In the genomic region with DNA sequence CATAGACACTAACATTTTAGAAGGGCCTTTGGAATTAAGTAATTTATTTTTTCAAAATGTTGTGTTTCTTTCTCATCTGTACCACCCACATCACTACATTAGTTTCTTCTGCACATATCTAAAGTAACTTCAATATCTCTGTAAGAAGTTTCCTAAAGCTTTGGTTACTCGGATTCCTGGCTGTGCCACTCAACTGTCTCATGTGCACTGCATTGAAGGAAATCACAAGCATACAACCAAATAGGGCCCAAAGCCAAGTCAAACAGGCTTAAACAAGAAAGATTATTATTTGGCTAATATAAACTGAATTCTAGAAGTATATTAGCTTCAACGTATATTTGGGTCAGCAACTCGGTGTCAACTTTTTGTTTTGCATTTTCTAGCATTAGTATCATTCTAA, we compare ENCODE assay signal across 17 cellular contexts.
DNase-seq lines count a peak whose midpoint lies in the region; FAIRE-seq and TF ChIP-seq lines count a peak whose summit lies in the region.
"Had no signal": no experiment of that assay in that cellular context is flagged by ENCODE, and none has a peak within 500 bp of the region (broad histone marks: within the 10 kb centered on the region; RNA-seq: fewer than 3 reads in every experiment).

No MANE protein-coding gene starts in this region.

- H3K4me1 Mint-ChIP-seq in neural progenitor cell: no peaks in the 10 kb centered on the region
- H3K4me1 Mint-ChIP-seq: CD14-positive monocyte had no signal

- no peaks in the 10 kb centered on the region for H3K9me3 Mint-ChIP-seq in neural progenitor cell

- FAIRE-seq in endothelial cell of umbilical vein (lab: Jason Lieb, UNC): no peak
- FAIRE-seq: D721Med, GM12892, HepG2 had no signal

- H3K9me3 ChIP-seq in HUES6 (ENCODE audit: control insufficient read depth, insufficient read depth, low read depth, low read length) (no peaks in the 10 kb centered on the region; the same call in 1 of the 2 replicates), endothelial cell of umbilical vein (replicated peaks; ENCODE audit: control insufficient read depth, insufficient read depth, low read length) (no peaks in the 10 kb centered on the region), neural progenitor cell (ENCODE audit: low read depth) (no peaks in the 10 kb centered on the region)

- H4K20me1 ChIP-seq in endothelial cell of umbilical vein (replicated peaks; ENCODE audit: control insufficient read depth, extremely low read depth, insufficient read depth, low read length) (no peaks in the 10 kb centered on the region), neural progenitor cell (ENCODE audit: low read depth) (no peaks in the 10 kb centered on the region)

- TF ChIP-seq POLR2A in endothelial cell of umbilical vein (IDR thresholded peaks at IDR 0.05; ENCODE audit: low read depth, low read length): no peak

- H3K9ac ChIP-seq in HUES6 (ENCODE audit: low read length): peak overlapping the region; percentile 21
- H3K9ac ChIP-seq in endothelial cell of umbilical vein (replicated peaks; ENCODE audit: extremely low read depth, insufficient read depth, low read length): no peak overlapping the region
- H3K9ac ChIP-seq in neural progenitor cell: no peak overlapping the region

- no peaks in the 10 kb centered on the region for H3K36me3 Mint-ChIP-seq in neural progenitor cell
- H3K36me3 Mint-ChIP-seq: CD14-positive monocyte; CD8-positive, alpha-beta T cell had no signal

- no peaks in the 10 kb centered on the region for H3K79me2 ChIP-seq in endothelial cell of umbilical vein (ENCODE audit: control insufficient read depth, insufficient read depth, low read length)
- no peaks in the 10 kb centered on the region for H3K79me2 ChIP-seq in neural progenitor cell (ENCODE audit: low read depth)

- peak; percentile 30 for DNase-seq in NCI-H748 (lab: John Stamatoyannopoulos, UW; ENCODE audit: unreplicated experiment)
- DNase-seq in endothelial cell of umbilical vein (ENCODE audit: low read depth, low spot score): peak; percentile 29
- DNase-seq in neural progenitor cell (ENCODE audit: low spot score): no peak
- DNase-seq in NAMALWA (ENCODE audit: low spot score): no peak
- DNase-seq in stimulated activated naive CD4-positive, alpha-beta T cell treated with Interleukin-2 at 50 U/mL for 16 hours (lab: John Stamatoyannopoulos, UW): no peak
- DNase-seq in globus pallidus (ENCODE audit: low spot score): no peak
- no peak for DNase-seq in putamen (ENCODE audit: low spot score)
- DNase-seq: CD8-positive, alpha-beta T cell; DND-41; GDM1; HCEC 1CT; HFFc6 had no signal

- H3K9me1 ChIP-seq in endothelial cell of umbilical vein (replicated peaks; ENCODE audit: control insufficient read depth, extremely low read depth, insufficient read depth, low read length): no peaks in the 10 kb centered on the region

- CTCF ChIA-PET in endothelial cell of umbilical vein (lab: Charles Lee): no interaction called here

- H3K27ac Mint-ChIP-seq in neural progenitor cell: no peak overlapping the region
- H3K27ac Mint-ChIP-seq: CD14-positive monocyte; CD8-positive, alpha-beta T cell; HFFc6 had no signal

- H2AFZ ChIP-seq in endothelial cell of umbilical vein (ENCODE audit: low read depth, low read length) (no peak overlapping the region), neural progenitor cell (replicated peaks) (peak overlapping the region; percentile 15)

- H3K27me3 Mint-ChIP-seq in neural progenitor cell (ENCODE audit: insufficient read depth, low read depth): peaks cover 3% of the 10 kb centered on the region

- H3F3A ChIP-seq in neural progenitor cell (ENCODE audit: low read depth): no peaks in the 10 kb centered on the region

- POLR2A ChIA-PET in endothelial cell of umbilical vein (lab: Charles Lee): no interaction called here

- intact Hi-C loops in endothelial cell of umbilical vein (cut with micrococcal nuclease): no loop called here

- H3K27me3 ChIP-seq in HUES6 (ENCODE audit: control insufficient read depth, insufficient read depth, low read length) (no peaks in the 10 kb centered on the region), endothelial cell of umbilical vein (ENCODE audit: control insufficient read depth in 2 of 2, insufficient read depth in 2 of 2, low read length in 2 of 2) (no peaks in the 10 kb centered on the region), neural progenitor cell (no peaks in the 10 kb centered on the region)

- H3K4me3 ChIP-seq in HUES6 (ENCODE audit: low read depth, low read length): no peak overlapping the region
- H3K4me3 ChIP-seq in endothelial cell of umbilical vein (replicated peaks in 1 of 3; ENCODE audit: insufficient read depth in 1 of 3, low read depth in 1 of 3, low read length in 3 of 3): no peak overlapping the region
- no peak overlapping the region for H3K4me3 ChIP-seq in neural progenitor cell

- no peak overlapping the region for H3K4me3 Mint-ChIP-seq in neural progenitor cell
- H3K4me3 Mint-ChIP-seq: CD14-positive monocyte; CD8-positive, alpha-beta T cell; HFFc6 had no signal

- TF ChIP-seq CTCF in endothelial cell of umbilical vein (IDR thresholded peaks at IDR 0.05; ENCODE audit: extremely low read depth in 1 of 2, insufficient read depth in 1 of 2, low read depth in 1 of 2, low read length in 2 of 2): no peak
- no peak for TF ChIP-seq CTCF in neural progenitor cell (IDR thresholded peaks at IDR 0.05)

- BruUV-seq in endothelial cell of umbilical vein (replicated peaks; lab: Mats Ljungman, UMichigan): no TSS peak

- H3K27ac ChIP-seq in HUES6 (ENCODE audit: low read depth, low read length) (peak overlapping the region; percentile 66; the same call in 1 of the 2 replicates), endothelial cell of umbilical vein (ENCODE audit: insufficient read depth, low read depth, low read length) (no peak overlapping the region), neural progenitor cell (no peak overlapping the region)

- dilution Hi-C loops in endothelial cell of umbilical vein (cut with MboI; ENCODE audit: extremely low pct_ligation_motif_present, low sequenced_read_pairs): no loop called here

- H3K36me3 ChIP-seq in HUES6 (ENCODE audit: control insufficient read depth, insufficient read depth, low read length) (no peaks in the 10 kb centered on the region; the same call in 1 of the 2 replicates), endothelial cell of umbilical vein (ENCODE audit: control insufficient read depth in 2 of 2, extremely low read depth in 1 of 2, insufficient read depth in 2 of 2, low read length in 2 of 2) (no peaks in the 10 kb centered on the region), neural progenitor cell (no peaks in the 10 kb centered on the region)

- H3K4me2 ChIP-seq in endothelial cell of umbilical vein (ENCODE audit: insufficient read depth, low read length) (no peak overlapping the region), neural progenitor cell (no peak overlapping the region)

- peaks cover 49% of the 10 kb centered on the region for H3K4me1 ChIP-seq in HUES6 (ENCODE audit: control insufficient read depth, insufficient read depth, low read length)
- H3K4me1 ChIP-seq in endothelial cell of umbilical vein (ENCODE audit: control insufficient read depth, extremely low read depth, insufficient read depth, low read length): no peaks in the 10 kb centered on the region
- peaks cover 14% of the 10 kb centered on the region for H3K4me1 ChIP-seq in neural progenitor cell

TF ChIP-seq in endothelial cell of umbilical vein, 7 proteins besides CTCF, POLR2A, EP300 and RAD21:
- TF ChIP-seq GATA2 (IDR thresholded peaks at IDR 0.05; ENCODE audit: insufficient read depth, insufficient read length, low read depth, low read length): no peak
TF ChIP-seq in endothelial cell of umbilical vein: peak in this region for 0.

Comparison
In these comparisons a context has a peak if more than half of its experiments do, and no peak if none do; other contexts are left out.
1. DNase-seq: peak in NCI-H748 (single experiment) and endothelial cell of umbilical vein (single experiment); none in neural progenitor cell (single experiment), NAMALWA (single experiment), stimulated activated naive CD4-positive, alpha-beta T cell treated with Interleukin-2 at 50 U/mL for 16 hours (single experiment), globus pallidus (single experiment) and putamen (single experiment).